18 cellular contexts compared by ENCODE assay signal in the genomic region with DNA sequence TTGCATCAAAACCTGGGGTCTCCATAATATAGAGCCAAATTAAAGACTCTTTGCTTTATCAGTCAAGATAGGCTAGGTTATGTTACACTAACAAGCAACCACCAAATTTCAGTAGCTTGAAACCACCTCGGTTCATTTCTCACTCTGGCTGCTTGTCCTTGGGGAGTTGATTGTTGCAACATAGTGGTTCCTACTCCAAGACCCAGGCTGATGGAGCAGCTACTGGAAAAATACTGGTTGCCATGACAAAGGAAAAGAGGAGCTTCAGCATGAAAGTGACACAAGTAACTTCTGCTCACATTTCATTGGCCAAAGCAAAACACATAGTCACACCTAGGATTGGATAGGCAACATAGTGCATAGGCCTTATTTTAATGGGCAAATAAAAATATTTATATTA. TPM values are rescaled to one million over a fixed set of nuclear protein-coding genes. Genes with fewer than 3 reads are reported as not detected.
DNase-seq lines count a peak whose midpoint lies in the region; ATAC-seq and TF ChIP-seq lines count a peak whose summit lies in the region.
"Had no signal": no experiment of that assay in that cellular context is flagged by ENCODE, and none has a peak within 500 bp of the region (broad histone marks: within the 10 kb centered on the region; RNA-seq: fewer than 3 reads in every experiment).

No MANE protein-coding gene starts in this region.

- H3K79me2 ChIP-seq in osteoblast (ENCODE audit: insufficient read depth, low read length): no peaks in the 10 kb centered on the region

- POLR2A ChIA-PET in activated CD8-positive, alpha-beta T cell treated with anti-CD3 and anti-CD28 coated beads, Interleukin-2, amount 10 ng/mL, durations not matched to agents 7 days and 5 days (lab: Charles Lee): interaction anchor here (0.8 to 1.1 kb wide), 2 partner anchors 18 to 418 kb away, joined by 3 to 4 read pairs; a partner anchor contains a TSS

- H3K36me3 Mint-ChIP-seq in activated CD8-positive, alpha-beta T cell treated with anti-CD3 and anti-CD28 coated beads, Interleukin-2, amount 10 ng/mL, durations not matched to agents 7 days and 5 days (ENCODE audit: low read depth): no peaks in the 10 kb centered on the region

- H3K27ac Mint-ChIP-seq in activated CD8-positive, alpha-beta T cell treated with anti-CD3 and anti-CD28 coated beads, Interleukin-2, amount 10 ng/mL, durations not matched to agents 7 days and 5 days: no peak overlapping the region
- H3K27ac Mint-ChIP-seq: IgD-negative memory B cell had no signal

- no peak overlapping the region for H3K4me3 ChIP-seq in fibroblast of pulmonary artery (replicated peaks; ENCODE audit: low read depth, low read length)
- H3K4me3 ChIP-seq in osteoblast (ENCODE audit: insufficient read depth, low read length): no peak overlapping the region
- H3K4me3 ChIP-seq: SK-N-MC had no signal

- CTCF ChIA-PET in activated CD8-positive, alpha-beta T cell treated with anti-CD3 and anti-CD28 coated beads, Interleukin-2, amount 10 ng/mL, durations not matched to agents 7 days and 5 days (lab: Charles Lee): interaction anchor here (1.0 to 1.2 kb wide), 2 partner anchors 15 to 214 kb away, joined by 3 to 4 read pairs; no protein-coding TSS in a partner anchor

- H3K9me3 Mint-ChIP-seq in activated CD8-positive, alpha-beta T cell treated with anti-CD3 and anti-CD28 coated beads, Interleukin-2, amount 10 ng/mL, durations not matched to agents 7 days and 5 days (ENCODE audit: insufficient read depth): no peaks in the 10 kb centered on the region

- H3K27ac ChIP-seq in osteoblast (ENCODE audit: low read depth, low read length) (no peak overlapping the region), foreskin keratinocyte (no peak overlapping the region)
- H3K27ac ChIP-seq: epithelial cell of prostate, SK-N-MC had no signal

- peaks cover 1% of the 10 kb centered on the region for H3K4me1 Mint-ChIP-seq in activated CD8-positive, alpha-beta T cell treated with anti-CD3 and anti-CD28 coated beads, Interleukin-2, amount 10 ng/mL, durations not matched to agents 7 days and 5 days (ENCODE audit: low read depth)
- H3K4me1 Mint-ChIP-seq: IgD-negative memory B cell had no signal

- no peaks in the 10 kb centered on the region for H3K36me3 ChIP-seq in osteoblast (ENCODE audit: insufficient read depth, low read length)

- no peaks in the 10 kb centered on the region for H3K9me3 ChIP-seq in osteoblast (ENCODE audit: low read depth, low read length)
- H3K9me3 ChIP-seq: Caco-2 had no signal

- ATAC-seq in HG03039 (IDR thresholded peaks at IDR 0.05; ENCODE audit: unreplicated experiment) (no peak), foreskin keratinocyte (no peak)
- ATAC-seq in activated CD8-positive, alpha-beta T cell treated with anti-CD3 and anti-CD28 coated beads, Interleukin-2, amount 10 ng/mL, durations not matched to agents 7 days and 5 days: no peak

- H4K20me1 ChIP-seq in osteoblast (ENCODE audit: insufficient read depth, low read length): no peaks in the 10 kb centered on the region

- no peak overlapping the region for H2AFZ ChIP-seq in osteoblast (ENCODE audit: low read length)

- H3K4me3 Mint-ChIP-seq in activated CD8-positive, alpha-beta T cell treated with anti-CD3 and anti-CD28 coated beads, Interleukin-2, amount 10 ng/mL, durations not matched to agents 7 days and 5 days: no peak overlapping the region
- H3K4me3 Mint-ChIP-seq: IgD-negative memory B cell had no signal

- no peaks in the 10 kb centered on the region for H3K27me3 ChIP-seq in osteoblast (ENCODE audit: insufficient read depth, low read length)
- H3K27me3 ChIP-seq in foreskin keratinocyte: no peaks in the 10 kb centered on the region

- peaks cover 6% of the 10 kb centered on the region for H3K4me1 ChIP-seq in osteoblast (ENCODE audit: insufficient read depth, low read length)
- H3K4me1 ChIP-seq in foreskin keratinocyte: peaks cover 5% of the 10 kb centered on the region
- H3K4me1 ChIP-seq: Caco-2 had no signal

- H3K27me3 Mint-ChIP-seq in activated CD8-positive, alpha-beta T cell treated with anti-CD3 and anti-CD28 coated beads, Interleukin-2, amount 10 ng/mL, durations not matched to agents 7 days and 5 days (ENCODE audit: low read depth): peaks cover 2% of the 10 kb centered on the region

- H3K4me2 ChIP-seq in osteoblast (ENCODE audit: insufficient read depth, low read length): no peak overlapping the region

- TF ChIP-seq CTCF in fibroblast of pulmonary artery (IDR thresholded peaks at IDR 0.05; ENCODE audit: low read length, missing control alignments): no peak
- TF ChIP-seq CTCF in osteoblast (IDR thresholded peaks at IDR 0.05; ENCODE audit: extremely low read depth, low read depth, low read length): no peak
- no peak for TF ChIP-seq CTCF in foreskin keratinocyte (conservative IDR thresholded peaks at IDR 0.05)

- peak; percentile 61 for DNase-seq in AG20443 (ENCODE audit: low spot score)
- DNase-seq in RPMI7951 (ENCODE audit: low read depth): peak; percentile 38
- DNase-seq in fibroblast of pulmonary artery (ENCODE audit: low read depth): peak; percentile 88
- peak; percentile 88 for DNase-seq in osteoblast (ENCODE audit: insufficient read length, low spot score, missing footprints)
- no peak for DNase-seq in NCI-H1694 treated with DMSO at 0.1 percent for 48 hours (lab: John Stamatoyannopoulos, UW)
- DNase-seq in foreskin keratinocyte: no peak
- DNase-seq in activated CD8-positive, alpha-beta T cell treated with anti-CD3 and anti-CD28 coated beads, Interleukin-2, amount 10 ng/mL, durations not matched to agents 7 days and 5 days: no peak
- DNase-seq: activated gamma-delta T cell; Caco-2; hippocampal formation; NCI-H1105; NCI-H774; stimulated activated CD4-positive, alpha-beta T cell treated with anti-CD3 and anti-CD28 coated beads, Interleukin-2, amount 100 ng/mL, for 48 hours; T1000 had no signal

RNA-seq across cellular contexts. Expression of a gene that starts 18.5 kb away (rescaled TPM):
- total RNA-seq in RPMI7951 (2014; rRNA removed; shearing (Covaris generic)): 8.4 and 8.6 TPM in 2 replicates
- 11.5 and 15.6 TPM in 2 replicates for total RNA-seq in osteoblast
- total RNA-seq in foreskin keratinocyte: 18.1 and 22.2 TPM in 2 replicates
- 15.4 and 20.9 TPM in 2 replicates for polyA plus RNA-seq in foreskin keratinocyte
- total RNA-seq in activated CD8-positive, alpha-beta T cell treated with anti-CD3 and anti-CD28 coated beads, Interleukin-2, amount 10 ng/mL, durations not matched to agents 7 days and 5 days: 10 to 100 TPM; 16.8 TPM

RNA-seq across cellular contexts. Expression of a gene that starts 33.2 kb away (rescaled TPM):
- total RNA-seq in RPMI7951 (2014; rRNA removed; shearing (Covaris generic)): 57.7 and 70.5 TPM in 2 replicates
- total RNA-seq in osteoblast (48.9 and 77.2 TPM in 2 replicates), foreskin keratinocyte (31.7 and 36.3 TPM in 2 replicates)
- polyA plus RNA-seq in foreskin keratinocyte: 17.5 and 20.8 TPM in 2 replicates
- total RNA-seq in activated CD8-positive, alpha-beta T cell treated with anti-CD3 and anti-CD28 coated beads, Interleukin-2, amount 10 ng/mL, durations not matched to agents 7 days and 5 days: 10 to 100 TPM; 34.8 to 35.4 TPM

Comparison
In these comparisons a context has a peak if more than half of its experiments do, and no peak if none do; other contexts are left out.
1. DNase-seq: peak in AG20443 (single experiment), RPMI7951 (single experiment), fibroblast of pulmonary artery (single experiment) and osteoblast (single experiment); none in NCI-H1694 treated with DMSO at 0.1 percent for 48 hours (single experiment), foreskin keratinocyte (0 of 2) and activated CD8-positive, alpha-beta T cell treated with anti-CD3 and anti-CD28 coated beads, Interleukin-2, amount 10 ng/mL, durations not matched to agents 7 days and 5 days (single experiment).